8 cellular contexts compared by ENCODE assay signal in the genomic region with DNA sequence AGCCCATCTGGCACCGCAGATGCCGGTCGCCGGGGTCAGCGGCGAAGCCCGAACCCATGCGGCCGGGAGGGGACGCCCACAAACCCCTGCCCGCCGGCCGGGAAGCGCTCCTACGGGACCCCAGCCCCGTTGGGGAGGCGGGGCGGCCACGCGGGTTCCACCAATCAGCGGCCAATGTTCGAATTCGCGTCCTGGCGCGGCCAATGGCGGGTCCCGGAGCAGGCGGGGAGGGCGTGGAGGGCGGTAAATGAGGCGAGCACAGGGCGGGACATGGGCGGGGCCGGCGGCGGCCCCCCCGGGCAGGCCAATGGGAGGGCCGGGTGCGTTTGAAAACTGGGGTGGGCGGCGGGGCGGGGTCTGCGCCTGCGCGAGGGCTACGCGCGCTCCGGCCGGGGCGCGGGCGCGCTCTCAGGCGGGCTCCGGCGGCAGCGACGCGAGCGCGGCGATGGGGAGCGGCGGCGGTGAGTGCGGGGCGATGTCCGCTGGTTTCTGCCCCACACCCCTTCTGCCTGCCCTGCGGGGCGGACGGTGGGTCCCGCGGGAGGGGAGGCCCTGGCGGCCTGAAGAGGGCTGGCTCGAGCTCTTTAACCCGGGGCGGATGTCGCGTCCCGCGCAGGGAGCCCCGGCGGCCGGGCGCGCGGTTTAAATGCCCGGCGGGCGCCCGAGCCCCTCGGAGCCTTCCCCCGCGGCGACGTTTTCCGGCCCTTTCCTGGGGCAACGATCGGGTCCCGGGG. TPM values are rescaled to one million over a fixed set of nuclear protein-coding genes. Genes with fewer than 3 reads are reported as not detected.
DNase-seq lines count a peak whose midpoint lies in the region; ATAC-seq and TF ChIP-seq lines count a peak whose summit lies in the region.

A gene with protein sequence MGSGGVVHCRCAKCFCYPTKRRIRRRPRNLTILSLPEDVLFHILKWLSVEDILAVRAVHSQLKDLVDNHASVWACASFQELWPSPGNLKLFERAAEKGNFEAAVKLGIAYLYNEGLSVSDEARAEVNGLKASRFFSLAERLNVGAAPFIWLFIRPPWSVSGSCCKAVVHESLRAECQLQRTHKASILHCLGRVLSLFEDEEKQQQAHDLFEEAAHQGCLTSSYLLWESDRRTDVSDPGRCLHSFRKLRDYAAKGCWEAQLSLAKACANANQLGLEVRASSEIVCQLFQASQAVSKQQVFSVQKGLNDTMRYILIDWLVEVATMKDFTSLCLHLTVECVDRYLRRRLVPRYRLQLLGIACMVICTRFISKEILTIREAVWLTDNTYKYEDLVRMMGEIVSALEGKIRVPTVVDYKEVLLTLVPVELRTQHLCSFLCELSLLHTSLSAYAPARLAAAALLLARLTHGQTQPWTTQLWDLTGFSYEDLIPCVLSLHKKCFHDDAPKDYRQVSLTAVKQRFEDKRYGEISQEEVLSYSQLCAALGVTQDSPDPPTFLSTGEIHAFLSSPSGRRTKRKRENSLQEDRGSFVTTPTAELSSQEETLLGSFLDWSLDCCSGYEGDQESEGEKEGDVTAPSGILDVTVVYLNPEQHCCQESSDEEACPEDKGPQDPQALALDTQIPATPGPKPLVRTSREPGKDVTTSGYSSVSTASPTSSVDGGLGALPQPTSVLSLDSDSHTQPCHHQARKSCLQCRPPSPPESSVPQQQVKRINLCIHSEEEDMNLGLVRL (plus strand): TSS at position 411 of the 734 bp plus-strand sequence. CDS start 35 bp downstream, at position 446.

- no peaks in the 10 kb centered on the region for H3K36me3 ChIP-seq in liver (ENCODE audit: control insufficient read depth in 4 of 4, insufficient read depth in 3 of 4, low read depth in 1 of 4, low read length in 3 of 4)

- peak; percentile 94 for DNase-seq in CD14-positive monocyte (ENCODE audit: low spot score)
- peak; percentile 94 for DNase-seq in NCI-H748 (lab: John Stamatoyannopoulos, UW; ENCODE audit: unreplicated experiment)
- peak; percentile 98 to 99 for DNase-seq in activated CD4-positive, alpha-beta T cell treated with anti-CD3 and anti-CD28 coated beads, Interleukin-2, amount 50 U/mL, for 48 hours
- DNase-seq in dermis microvascular lymphatic vessel endothelial cell (ENCODE audit: low read depth in 2 of 2) = peak; percentile 82 to 96
- DNase-seq in stimulated activated CD4-positive, alpha-beta T cell treated with anti-CD3 and anti-CD28 coated beads, Interleukin-4, amount 100 ng/mL, for 1 hour = peak; percentile 98

- peak; percentile 88 for ATAC-seq in GM19372 (IDR thresholded peaks at IDR 0.05; ENCODE audit: low read depth, unreplicated experiment)
- peak; percentile 82 for ATAC-seq in HG03521 (IDR thresholded peaks at IDR 0.05; ENCODE audit: unreplicated experiment)

- H3K9ac ChIP-seq in liver (ENCODE audit: low read depth in 1 of 2, low read length in 2 of 2) = peak within 1 kb of the TSS in 1 of 2 donors; percentile 43

- H3K4me3 ChIP-seq in liver (ENCODE audit: low read depth in 1 of 3, low read length in 3 of 3) = peak within 1 kb of the TSS; percentile 27 to 80 (median 67)

- TF ChIP-seq RAD21 in liver (IDR thresholded peaks at IDR 0.05) = peak in 1 of 2 donors; percentile 14

- H3K4me1 Mint-ChIP-seq in CD14-positive monocyte = peaks cover 31% of the 10 kb centered on the region

- H3K9me3 ChIP-seq in liver (ENCODE audit: control insufficient read depth in 4 of 4, low read length in 3 of 4) = no peaks in the 10 kb centered on the region

- peak within 1 kb of the TSS in 4 of 7 donors; percentile 17 to 68 (median 32) for H3K27ac Mint-ChIP-seq in CD14-positive monocyte

- H3K4me3 Mint-ChIP-seq in CD14-positive monocyte = peak within 1 kb of the TSS; percentile 84 to 94

- H3K4me1 ChIP-seq in liver (ENCODE audit: control insufficient read depth in 4 of 4, insufficient read depth in 4 of 4, low read length in 3 of 4) = peaks cover 3 to 19% (median 9%) of the 10 kb centered on the region in 4 donors

- TF ChIP-seq CTCF in CD14-positive monocyte (IDR thresholded peaks at IDR 0.05) = no peak
- peak; percentile 22 for TF ChIP-seq CTCF in liver (IDR thresholded peaks at IDR 0.05; ENCODE audit: low read depth, low read length, missing input control)

- H3K36me3 Mint-ChIP-seq in CD14-positive monocyte = peaks cover 10 to 16% of the 10 kb centered on the region in 2 donors

- intact Hi-C loops in CD14-positive monocyte (cut with micrococcal nuclease) = loop anchor here (5.0 to 10.0 kb wide), 4 partner anchors 33 to 87 kb away; partner anchors contain the start of genes ABCA3 (in 1 of the 2), NTN3 (in 1 of the 2), TBC1D24 (in 1 of the 2) and TEDC2 (in 1 of the 2)

- WGBS in liver = under 1% methylated on average over 102 of the region's 102 CpGs

- H3K9me3 Mint-ChIP-seq in CD14-positive monocyte = no peaks in the 10 kb centered on the region

- H3K27ac ChIP-seq in liver (ENCODE audit: low read depth in 1 of 2, low read length in 2 of 2) = no peak within 1 kb of the TSS

- no peaks in the 10 kb centered on the region for H3K27me3 ChIP-seq in liver (ENCODE audit: control insufficient read depth in 4 of 4, insufficient read depth in 4 of 4, low read length in 3 of 4)

- peaks cover 0 to 2% (median 0%) of the 10 kb centered on the region in 3 donors for H3K27me3 Mint-ChIP-seq in CD14-positive monocyte (ENCODE audit: low read depth in 3 of 3)

TF ChIP-seq in liver, 16 proteins besides CTCF, POLR2A, EP300 and RAD21:
- TF ChIP-seq ZBTB33 (IDR thresholded peaks at IDR 0.05) (no peak), SP1 (IDR thresholded peaks at IDR 0.05) (peak; percentile 71)
- TF ChIP-seq, protein P1, sequence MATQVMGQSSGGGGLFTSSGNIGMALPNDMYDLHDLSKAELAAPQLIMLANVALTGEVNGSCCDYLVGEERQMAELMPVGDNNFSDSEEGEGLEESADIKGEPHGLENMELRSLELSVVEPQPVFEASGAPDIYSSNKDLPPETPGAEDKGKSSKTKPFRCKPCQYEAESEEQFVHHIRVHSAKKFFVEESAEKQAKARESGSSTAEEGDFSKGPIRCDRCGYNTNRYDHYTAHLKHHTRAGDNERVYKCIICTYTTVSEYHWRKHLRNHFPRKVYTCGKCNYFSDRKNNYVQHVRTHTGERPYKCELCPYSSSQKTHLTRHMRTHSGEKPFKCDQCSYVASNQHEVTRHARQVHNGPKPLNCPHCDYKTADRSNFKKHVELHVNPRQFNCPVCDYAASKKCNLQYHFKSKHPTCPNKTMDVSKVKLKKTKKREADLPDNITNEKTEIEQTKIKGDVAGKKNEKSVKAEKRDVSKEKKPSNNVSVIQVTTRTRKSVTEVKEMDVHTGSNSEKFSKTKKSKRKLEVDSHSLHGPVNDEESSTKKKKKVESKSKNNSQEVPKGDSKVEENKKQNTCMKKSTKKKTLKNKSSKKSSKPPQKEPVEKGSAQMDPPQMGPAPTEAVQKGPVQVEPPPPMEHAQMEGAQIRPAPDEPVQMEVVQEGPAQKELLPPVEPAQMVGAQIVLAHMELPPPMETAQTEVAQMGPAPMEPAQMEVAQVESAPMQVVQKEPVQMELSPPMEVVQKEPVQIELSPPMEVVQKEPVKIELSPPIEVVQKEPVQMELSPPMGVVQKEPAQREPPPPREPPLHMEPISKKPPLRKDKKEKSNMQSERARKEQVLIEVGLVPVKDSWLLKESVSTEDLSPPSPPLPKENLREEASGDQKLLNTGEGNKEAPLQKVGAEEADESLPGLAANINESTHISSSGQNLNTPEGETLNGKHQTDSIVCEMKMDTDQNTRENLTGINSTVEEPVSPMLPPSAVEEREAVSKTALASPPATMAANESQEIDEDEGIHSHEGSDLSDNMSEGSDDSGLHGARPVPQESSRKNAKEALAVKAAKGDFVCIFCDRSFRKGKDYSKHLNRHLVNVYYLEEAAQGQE (IDR thresholded peaks at IDR 0.05) = no peak
TF ChIP-seq in liver: peak in this region for 1.

RNA-seq across cellular contexts. Expression of the gene that starts here (rescaled TPM):
- polyA plus RNA-seq in CD14-positive monocyte (under 1 TPM; 0.34 to 0.97 TPM), liver (1 to 10 TPM in 1 of 2 donors, under 1 TPM in 1; 0.88 to 1.8 TPM)
- total RNA-seq in dermis microvascular lymphatic vessel endothelial cell (16.4 and 26.7 TPM in 2 replicates), liver (10 to 100 TPM in 1 of 2 donors, 1 to 10 TPM in 1; 1.8 to 46.3 TPM)

Comparison
In these comparisons a context has a peak if more than half of its experiments do, and no peak if none do; other contexts are left out.
1. Peak in DNase-seq in CD14-positive monocyte; RNA of the gene not detected or under 1 TPM.